Comparison of ENCODE assay signal across 8 cellular contexts in the genomic region with DNA sequence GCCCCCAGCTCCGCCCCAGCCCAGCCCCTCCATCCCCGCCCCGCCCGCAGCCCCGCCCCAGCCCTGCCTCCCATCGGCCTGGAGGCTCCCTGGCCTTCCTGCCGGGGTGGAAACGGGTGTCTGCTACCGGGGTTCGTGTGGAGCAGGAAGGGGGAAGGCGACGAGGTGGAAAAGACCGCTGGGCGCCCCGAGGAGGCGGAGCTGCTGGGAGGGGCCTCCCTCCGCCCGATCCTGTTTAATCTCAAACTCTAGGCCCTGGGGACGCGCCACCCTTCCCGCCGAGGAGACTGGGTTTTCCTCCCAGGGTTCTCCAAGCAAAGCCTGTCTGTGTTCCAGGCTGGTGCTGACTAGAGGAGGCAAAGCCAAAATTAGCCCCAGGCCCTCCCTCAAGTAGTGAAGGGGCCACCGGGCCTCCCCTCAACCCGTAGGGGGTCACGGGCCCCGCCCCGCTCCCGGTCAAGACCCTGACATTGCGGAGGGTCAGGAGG. TPM values are rescaled to one million over a fixed set of nuclear protein-coding genes. Genes with fewer than 3 reads are reported as not detected.
DNase-seq lines count a peak whose midpoint lies in the region; ATAC-seq, FAIRE-seq and TF ChIP-seq lines count a peak whose summit lies in the region.

No MANE protein-coding gene starts in this region.

- peak overlapping the region; percentile 67 for H2AFZ ChIP-seq in Loucy (ENCODE audit: low read length)

- TF ChIP-seq CTCF in Loucy (conservative IDR thresholded peaks at IDR 0.05; ENCODE audit: low read length) (no peak), kidney (IDR thresholded peaks at IDR 0.05; ENCODE audit: borderline replicate concordance, extremely low read depth, insufficient read depth) (no peak)

- H3K4me3 ChIP-seq in Loucy (ENCODE audit: low read length, poor library complexity, severe bottlenecking) (peak overlapping the region; percentile 89), kidney (ENCODE audit: low read length in 2 of 2) (peak overlapping the region; percentile 36 to 60)

- intact Hi-C loops in kidney (cut with DNase I) = no loop called here

- H3K36me3 ChIP-seq in Loucy (ENCODE audit: insufficient read depth, low read length) (no peaks in the 10 kb centered on the region), kidney (ENCODE audit: control insufficient read depth in 1 of 2, insufficient read depth in 2 of 2, low read length in 2 of 2) (no peaks in the 10 kb centered on the region)

- FAIRE-seq in kidney (lab: Jason Lieb, UNC) = no peak

- H3K79me2 ChIP-seq in Loucy (ENCODE audit: insufficient read depth, low read length) = no peaks in the 10 kb centered on the region

- ATAC-seq in HG03565 (IDR thresholded peaks at IDR 0.05; ENCODE audit: unreplicated experiment) = no peak

- H3K9ac ChIP-seq in Loucy (ENCODE audit: low read depth, low read length, poor library complexity, severe bottlenecking) = peak overlapping the region; percentile 98
- peak overlapping the region; percentile 80 to 82 for H3K9ac ChIP-seq in kidney (ENCODE audit: low read length in 2 of 2)

- H3F3A ChIP-seq in Loucy (ENCODE audit: low read depth) = no peaks in the 10 kb centered on the region

- no peaks in the 10 kb centered on the region for H4K20me1 ChIP-seq in Loucy (ENCODE audit: insufficient read depth, low read length, poor library complexity, severe bottlenecking)

- H3K27me3 ChIP-seq in Loucy (ENCODE audit: insufficient read depth, low read length, poor library complexity, severe bottlenecking) = no peaks in the 10 kb centered on the region

- H3K9me3 ChIP-seq in Loucy (ENCODE audit: insufficient read depth, low read depth, low read length) (peaks cover 6% of the 10 kb centered on the region; the same call in 1 of the 2 replicates), kidney (ENCODE audit: control insufficient read depth in 1 of 2, low read length in 2 of 2) (no peaks in the 10 kb centered on the region)

- peaks cover 16% of the 10 kb centered on the region for H3K4me1 ChIP-seq in Loucy (ENCODE audit: insufficient read depth, low read length, poor library complexity, severe bottlenecking)
- peaks cover 0 to 8% of the 10 kb centered on the region in 2 donors for H3K4me1 ChIP-seq in kidney (ENCODE audit: control insufficient read depth in 1 of 2, insufficient read depth in 1 of 2, low read depth in 1 of 2, low read length in 2 of 2)

- H3K9me2 ChIP-seq in Loucy (replicated peaks; ENCODE audit: low read depth, low read length) = no peaks in the 10 kb centered on the region

- DNase-seq in SIG-M5 treated with dmso at 0.1 percent for 504 hours (lab: John Stamatoyannopoulos, UW; ENCODE audit: unreplicated experiment) (peak; percentile 65), SIG-M5 (lab: John Stamatoyannopoulos, UW) (no peak), cerebellar cortex (ENCODE audit: low spot score) (peak; percentile 44), kidney (peak; percentile 97)
- DNase-seq in activated CD4-positive, CD25-positive, alpha-beta regulatory T cell treated with anti-CD3 and anti-CD28 coated beads, Interleukin-2, amount 50 U/mL, for 72 hours = peak; percentile 63
- DNase-seq in stimulated activated CD4-positive, alpha-beta T cell treated with anti-CD3 and anti-CD28 coated beads, Interleukin-12 subunit alpha, Interleukin-12 subunit beta, amount 100 ng/mL, for 4 hours = peak; percentile 63

- peak overlapping the region; percentile 91 for H3K4me2 ChIP-seq in Loucy (ENCODE audit: low read depth, low read length, poor library complexity, severe bottlenecking)

- H3K27ac ChIP-seq in kidney (ENCODE audit: low read depth in 2 of 2, low read length in 2 of 2) = peak overlapping the region; percentile 85 to 86

RNA-seq across cellular contexts. Expression of a gene that starts 16.2 kb away (rescaled TPM):
- total RNA-seq in kidney = 1.5 TPM
- not detected for polyA plus RNA-seq in kidney (ENCODE audit: insufficient read depth, low read depth, low replicate concordance)

RNA-seq across cellular contexts. Expression of a gene that starts 41.6 kb away (rescaled TPM):
- 14.8 TPM for total RNA-seq in kidney
- 8.6 TPM for polyA plus RNA-seq in kidney (ENCODE audit: insufficient read depth, low read depth, low replicate concordance)

RNA-seq across cellular contexts. Expression of a gene that starts 48.9 kb away (rescaled TPM):
- 8.1 TPM for total RNA-seq in kidney
- polyA plus RNA-seq in kidney (ENCODE audit: insufficient read depth, low read depth, low replicate concordance) = not detected

RNA-seq across cellular contexts. Expression of a gene that starts 56.5 kb away (rescaled TPM):
- total RNA-seq in kidney = 5.1 TPM
- polyA plus RNA-seq in kidney (ENCODE audit: insufficient read depth, low read depth, low replicate concordance) = 3.3 TPM
